ENCODE assay signal across 27 cellular contexts in genomic region chr6:28345201-28345600, GRCh38.
"Had no signal": no experiment of that assay in that cellular context is flagged by ENCODE, and none has a peak within 500 bp of the region (broad histone marks: within the 10 kb centered on the region; RNA-seq: fewer than 3 reads in every experiment).

No MANE protein-coding gene starts in this region.

- DNase-seq: colonic mucosa; cortex of kidney; dermis blood vessel endothelial cell; dorsolateral prefrontal cortex; effector CD4-positive, alpha-beta T cell; effector CD8-positive, alpha-beta T cell; effector memory CD4-positive, alpha-beta T cell; effector memory CD8-positive, alpha-beta T cell; endodermal cell; esophagus squamous epithelium; foreskin fibroblast; foreskin keratinocyte; foreskin melanocyte; gastrocnemius medialis; glutamatergic neuron; head of caudate nucleus; heart left ventricle; heart right ventricle had no signal

- ATAC-seq: effector memory CD8-positive, alpha-beta T cell; esophagus mucosa; foreskin keratinocyte; gastrocnemius medialis; gastroesophageal sphincter; heart left ventricle; heart right ventricle had no signal

- FAIRE-seq: colon, endometrium, endothelial cell of umbilical vein, frontal cortex had no signal

- H3K4me1 ChIP-seq: colonic mucosa, esophagus squamous epithelium, foreskin keratinocyte had no signal

- H3K36me3 ChIP-seq: colonic mucosa, esophagus muscularis mucosa, esophagus squamous epithelium, gastrocnemius medialis, gastroesophageal sphincter, heart left ventricle had no signal

- H3K27ac ChIP-seq: colonic mucosa, coronary artery, dorsolateral prefrontal cortex, epithelial cell of prostate, esophagus muscularis mucosa, esophagus squamous epithelium, foreskin keratinocyte, gastrocnemius medialis, gastroesophageal sphincter, heart left ventricle, heart right ventricle had no signal

- H3K4me3 ChIP-seq: colonic mucosa, coronary artery, dorsolateral prefrontal cortex, esophagus muscularis mucosa, esophagus squamous epithelium, gastrocnemius medialis, gastroesophageal sphincter, heart left ventricle, heart right ventricle had no signal

- H3K9me3 ChIP-seq: colonic mucosa, esophagus muscularis mucosa, esophagus squamous epithelium, gastrocnemius medialis, gastroesophageal sphincter had no signal

- H3K27me3 ChIP-seq: colonic mucosa, esophagus muscularis mucosa, esophagus squamous epithelium, gastrocnemius medialis, gastroesophageal sphincter, heart left ventricle, heart right ventricle had no signal
